Comparison of ENCODE assay signal across 21 cellular contexts in the genomic region with DNA sequence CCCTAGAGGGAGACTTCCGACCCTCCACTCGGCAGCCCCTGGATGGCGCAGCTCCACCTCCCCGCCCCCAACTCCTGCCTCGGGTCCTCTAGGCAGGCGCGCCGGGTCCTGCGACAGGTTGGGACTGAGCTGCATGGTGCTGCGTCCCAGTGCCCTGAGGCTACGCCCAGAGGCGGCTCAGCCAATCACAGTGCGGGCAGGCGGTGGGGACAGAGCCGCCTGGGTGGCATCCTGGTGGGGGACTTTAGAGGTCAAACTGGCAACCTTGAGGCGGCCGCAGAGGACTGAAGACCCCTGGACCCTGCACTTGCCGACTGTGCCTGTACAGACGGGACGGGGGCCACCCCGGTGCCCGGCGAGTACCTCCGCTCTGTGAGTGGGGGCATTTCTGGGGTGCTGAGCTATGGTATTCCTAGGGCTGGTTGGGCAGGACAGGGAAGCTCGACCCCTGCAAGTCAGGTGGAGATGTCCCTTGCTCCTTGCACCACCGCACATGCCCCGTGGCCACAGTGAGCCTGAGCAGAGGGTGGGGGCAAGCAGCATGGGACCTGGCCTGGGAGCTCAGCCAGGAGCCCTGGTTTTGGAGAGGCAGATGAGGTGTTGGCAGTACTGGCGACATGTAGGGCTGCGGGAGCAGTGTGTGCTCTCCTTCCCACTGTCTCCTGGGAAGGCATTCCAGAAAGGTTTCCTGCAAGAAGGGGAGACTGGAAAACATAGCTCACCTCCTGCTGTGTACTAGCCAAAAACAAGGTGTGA. TPM values are rescaled to one million over a fixed set of nuclear protein-coding genes. Genes with fewer than 3 reads are reported as not detected.
DNase-seq lines count a peak whose midpoint lies in the region; ATAC-seq and TF ChIP-seq lines count a peak whose summit lies in the region.
"Had no signal": no experiment of that assay in that cellular context is flagged by ENCODE, and none has a peak within 500 bp of the region (broad histone marks: within the 10 kb centered on the region; RNA-seq: fewer than 3 reads in every experiment).

No MANE protein-coding gene starts in this region.

- H3K4me1 Mint-ChIP-seq in endodermal cell = peaks cover 19% of the 10 kb centered on the region
- H3K4me1 Mint-ChIP-seq: CD4-positive, CD25-positive, alpha-beta regulatory T cell had no signal

- no peaks in the 10 kb centered on the region for H3K27me3 ChIP-seq in endodermal cell (ENCODE audit: control insufficient read depth, insufficient read depth, low read length, poor library complexity, severe bottlenecking)
- no peaks in the 10 kb centered on the region for H3K27me3 ChIP-seq in MG63

- no peak overlapping the region for H3K27ac Mint-ChIP-seq in endodermal cell
- H3K27ac Mint-ChIP-seq: activated CD8-positive, alpha-beta T cell treated with anti-CD3 and anti-CD28 coated beads, Interleukin-2, amount 10 ng/mL, durations not matched to agents 7 days and 5 days; CD4-positive, CD25-positive, alpha-beta regulatory T cell; dendritic cell treated with granulocyte-macrophage colony-stimulating factor and Interleukin-4, amounts not matched to agents 40 ng/mL and 50 ng/mL, for 4 days; naive thymus-derived CD4-positive, alpha-beta T cell had no signal

- no peak overlapping the region for H3K27ac ChIP-seq in endodermal cell (ENCODE audit: low read depth, low read length)

- 92 to 93% methylated on average over 18 to 29 of the region's 29 CpGs for WGBS in endodermal cell (ENCODE audit: insufficient coverage in 1 of 2, insufficient read length in 1 of 2), 2 experiments

- H3K9me3 Mint-ChIP-seq in endodermal cell = no peaks in the 10 kb centered on the region
- H3K9me3 Mint-ChIP-seq: dendritic cell treated with granulocyte-macrophage colony-stimulating factor and Interleukin-4, amounts not matched to agents 40 ng/mL and 50 ng/mL, for 4 days; naive thymus-derived CD4-positive, alpha-beta T cell had no signal

- peak; percentile 47 for TF ChIP-seq CTCF in endodermal cell (conservative IDR thresholded peaks at IDR 0.05)

- intact Hi-C loops in sciatic nerve (cut with DNase I) = no loop called here

- H3K36me3 ChIP-seq in ES-I3 (ENCODE audit: insufficient read depth, low read length) (no peaks in the 10 kb centered on the region), endodermal cell (ENCODE audit: control insufficient read depth, insufficient read depth, low read length) (no peaks in the 10 kb centered on the region), MG63 (no peaks in the 10 kb centered on the region)

- H3K4me3 ChIP-seq in endodermal cell (ENCODE audit: low read length) (no peak overlapping the region), iPS-18c (ENCODE audit: insufficient read depth, low read depth, low read length) (peak overlapping the region; percentile 3; the same call in 1 of the 2 replicates), MG63 (no peak overlapping the region)

- H3K4me1 ChIP-seq in ES-I3 (ENCODE audit: insufficient read depth, low read length) (peaks cover 7% of the 10 kb centered on the region), endodermal cell (ENCODE audit: control insufficient read depth, insufficient read depth, low read length) (no peaks in the 10 kb centered on the region)

- H3K36me3 Mint-ChIP-seq in endodermal cell (ENCODE audit: low read depth) = no peaks in the 10 kb centered on the region
- H3K36me3 Mint-ChIP-seq: CD4-positive, CD25-positive, alpha-beta regulatory T cell; naive thymus-derived CD4-positive, alpha-beta T cell had no signal

- H3K9me3 ChIP-seq in ES-I3 (ENCODE audit: control insufficient read depth, insufficient read depth, low read length) (no peaks in the 10 kb centered on the region), endodermal cell (ENCODE audit: control insufficient read depth, low read length) (no peaks in the 10 kb centered on the region), iPS-18c (ENCODE audit: control insufficient read depth, insufficient read depth, low read length) (peaks cover 2% of the 10 kb centered on the region), MG63 (no peaks in the 10 kb centered on the region)

- peaks cover 22% of the 10 kb centered on the region for H3K27me3 Mint-ChIP-seq in endodermal cell (ENCODE audit: insufficient read depth)

- ATAC-seq in GM21526 (IDR thresholded peaks at IDR 0.05; ENCODE audit: low FRiP score, unreplicated experiment) (no peak), sciatic nerve (no peak)
- ATAC-seq: activated CD8-positive, alpha-beta T cell treated with anti-CD3 and anti-CD28 coated beads, Interleukin-2, amount 10 ng/mL, durations not matched to agents 7 days and 5 days; naive thymus-derived CD4-positive, alpha-beta T cell had no signal

- DNase-seq in endodermal cell (peak; percentile 88), retina (peak; percentile 23), sciatic nerve (ENCODE audit: low spot score) (no peak), activated gamma-delta T cell (lab: John Stamatoyannopoulos, UW) (no peak), MG63 (no peak)
- DNase-seq: activated CD4-positive, alpha-beta T cell treated with anti-CD3 and anti-CD28 coated beads for 1 hour; activated CD8-positive, alpha-beta T cell treated with anti-CD3 and anti-CD28 coated beads, Interleukin-2, amount 10 ng/mL, durations not matched to agents 7 days and 5 days; activated naive CD4-positive, alpha-beta T cell treated with Interleukin-2 at 50 U/mL for 16 hours; CD4-positive, CD25-positive, alpha-beta regulatory T cell; DMS 273 treated with DMSO at 0.1 percent for 48 hours; GDM1; hypothalamus; naive thymus-derived CD4-positive, alpha-beta T cell; NCI-H1092 treated with DMSO at 0.1 percent for 48 hours; NCI-H2029; NCI-H446; SHP77 had no signal

- H3K4me3 Mint-ChIP-seq in endodermal cell = no peak overlapping the region
- H3K4me3 Mint-ChIP-seq: activated CD8-positive, alpha-beta T cell treated with anti-CD3 and anti-CD28 coated beads, Interleukin-2, amount 10 ng/mL, durations not matched to agents 7 days and 5 days; dendritic cell treated with granulocyte-macrophage colony-stimulating factor and Interleukin-4, amounts not matched to agents 40 ng/mL and 50 ng/mL, for 4 days; naive thymus-derived CD4-positive, alpha-beta T cell had no signal

- H3K9ac ChIP-seq in ES-I3 (ENCODE audit: low read depth, low read length) = peak overlapping the region; percentile 33; the same call in 1 of the 2 replicates
- H3K9ac ChIP-seq in endodermal cell (ENCODE audit: extremely low read depth, low read length, poor library complexity, severe bottlenecking) = no peak overlapping the region

RNA-seq across cellular contexts. Expression of a gene that starts 45.5 kb away (rescaled TPM):
- total RNA-seq in endodermal cell (100 to 1,000 TPM in 1 of 2 donors, 10 to 100 TPM in 1; 81.2 to 131 TPM), sciatic nerve (162 TPM)
- polyA plus RNA-seq in endodermal cell (2013, experiment 1 of 2) = 49.7 TPM
- polyA plus RNA-seq in endodermal cell (2013, experiment 2 of 2) = 47.5 TPM
- total RNA-seq in MG63 (2014; rRNA removed; shearing (Covaris generic); ENCODE audit: low replicate concordance) = 165 and 178 TPM in 2 replicates
- total RNA-seq: activated CD8-positive, alpha-beta T cell treated with anti-CD3 and anti-CD28 coated beads, Interleukin-2, amount 10 ng/mL, durations not matched to agents 7 days and 5 days had no signal

Comparison
In these comparisons a context has a peak if more than half of its experiments do, and no peak if none do; other contexts are left out.
1. DNase-seq: peak in endodermal cell (single experiment) and retina (single experiment); none in sciatic nerve (single experiment), activated gamma-delta T cell (single experiment) and MG63 (single experiment).